Comparison of ENCODE assay signal across 11 cellular contexts in genomic region chr11:2804701-2805387, GRCh38.
A peak's percentile ranks its signal among the peaks of the same experiment; 100 is the strongest.
DNase-seq lines count a peak whose midpoint lies in the region; ATAC-seq and TF ChIP-seq lines count a peak whose summit lies in the region.
"Had no signal": no experiment of that assay in that cellular context is flagged by ENCODE, and none has a peak within 500 bp of the region (broad histone marks: within the 10 kb centered on the region; RNA-seq: fewer than 3 reads in every experiment).

No MANE protein-coding gene starts in this region.

- no peak overlapping the region for H3K9ac ChIP-seq in mesendoderm (ENCODE audit: low read length)

- H3K4me3 ChIP-seq in esophagus squamous epithelium = no peak overlapping the region
- no peak overlapping the region for H3K4me3 ChIP-seq in thyroid gland (replicated peaks in 1 of 3)
- H3K4me3 ChIP-seq in mesendoderm (ENCODE audit: low read length) = no peak overlapping the region

- H2BK5ac ChIP-seq in mesendoderm (ENCODE audit: low read length) = no peak overlapping the region

- no peak overlapping the region for H3K56ac ChIP-seq in mesendoderm (ENCODE audit: low read length)

- H2BK15ac ChIP-seq in mesendoderm (replicated peaks; ENCODE audit: low read depth) = no peak overlapping the region

- no peak overlapping the region for H3K4ac ChIP-seq in mesendoderm (ENCODE audit: low read depth, low read length)

- no peak overlapping the region for H3K18ac ChIP-seq in mesendoderm (ENCODE audit: low read length)

- no peaks in the 10 kb centered on the region for H3K9me3 Mint-ChIP-seq in activated CD4-positive, alpha-beta memory T cell treated with anti-CD3 and anti-CD28 coated beads for 36 hours
- no peaks in the 10 kb centered on the region for H3K9me3 Mint-ChIP-seq in activated CD4-positive, alpha-beta memory T cell treated with anti-CD3 and anti-CD28 coated beads, Interleukin-2, amount 10 ng/mL, durations not matched to agents 7 days and 5 days
- H3K9me3 Mint-ChIP-seq in natural killer cell = no peaks in the 10 kb centered on the region
- H3K9me3 Mint-ChIP-seq: activated T-helper 2 cell treated with anti-CD3 and anti-CD28 coated beads, Interferon-gamma antibody, Interleukin-2, Interleukin-4, amounts not matched to agents 10 μg/mL and 5 μg/mL and 100 μg/mL, durations not matched to agents 14 hours and 24 hours and 36 hours had no signal

- no peak overlapping the region for H2BK120ac ChIP-seq in mesendoderm (ENCODE audit: low read depth, low read length)

- CTCF ChIA-PET in activated CD4-positive, alpha-beta memory T cell treated with anti-CD3 and anti-CD28 coated beads for 36 hours (lab: Charles Lee) = no interaction called here
- CTCF ChIA-PET in activated CD4-positive, alpha-beta memory T cell treated with anti-CD3 and anti-CD28 coated beads, Interleukin-2, amount 10 ng/mL, durations not matched to agents 7 days and 5 days (lab: Charles Lee) = no interaction called here

- H3K9me3 ChIP-seq in esophagus squamous epithelium = no peaks in the 10 kb centered on the region
- H3K9me3 ChIP-seq in thyroid gland = no peaks in the 10 kb centered on the region

- intact Hi-C loops in activated CD4-positive, alpha-beta memory T cell treated with anti-CD3 and anti-CD28 coated beads for 36 hours (cut with micrococcal nuclease) = no loop called here
- intact Hi-C loops in esophagus squamous epithelium (cut with DNase I) (no loop called here), natural killer cell (cut with micrococcal nuclease) (no loop called here), thyroid gland (cut with DNase I) (no loop called here)

- H3K79me1 ChIP-seq in mesendoderm (ENCODE audit: low read length) = no peaks in the 10 kb centered on the region

- no peak overlapping the region for H4K5ac ChIP-seq in mesendoderm (ENCODE audit: low read length)

- H3K23ac ChIP-seq in mesendoderm (ENCODE audit: low read length) = no peak overlapping the region

- H3K36me3 ChIP-seq in esophagus squamous epithelium = no peaks in the 10 kb centered on the region
- no peaks in the 10 kb centered on the region for H3K36me3 ChIP-seq in thyroid gland
- no peaks in the 10 kb centered on the region for H3K36me3 ChIP-seq in mesendoderm (ENCODE audit: control insufficient read depth, insufficient read depth, low read length)

- H3K27me3 Mint-ChIP-seq in activated CD4-positive, alpha-beta memory T cell treated with anti-CD3 and anti-CD28 coated beads for 36 hours = no peaks in the 10 kb centered on the region
- no peaks in the 10 kb centered on the region for H3K27me3 Mint-ChIP-seq in activated CD4-positive, alpha-beta memory T cell treated with anti-CD3 and anti-CD28 coated beads, Interleukin-2, amount 10 ng/mL, durations not matched to agents 7 days and 5 days
- H3K27me3 Mint-ChIP-seq in natural killer cell (ENCODE audit: low read depth in 2 of 2) = peaks cover 15 to 22% of the 10 kb centered on the region in 2 donors

- no peak overlapping the region for H4K8ac ChIP-seq in mesendoderm (ENCODE audit: low read depth, low read length)

- no peak overlapping the region for H3K27ac Mint-ChIP-seq in activated CD4-positive, alpha-beta memory T cell treated with anti-CD3 and anti-CD28 coated beads for 36 hours
- H3K27ac Mint-ChIP-seq in activated CD4-positive, alpha-beta memory T cell treated with anti-CD3 and anti-CD28 coated beads, Interleukin-2, amount 10 ng/mL, durations not matched to agents 7 days and 5 days = no peak overlapping the region
- no peak overlapping the region for H3K27ac Mint-ChIP-seq in natural killer cell
- H3K27ac Mint-ChIP-seq: activated T-helper 2 cell treated with anti-CD3 and anti-CD28 coated beads, Interferon-gamma antibody, Interleukin-2, Interleukin-4, amounts not matched to agents 10 μg/mL and 5 μg/mL and 100 μg/mL, durations not matched to agents 14 hours and 24 hours and 36 hours had no signal

- TF ChIP-seq POLR2A in esophagus squamous epithelium (IDR thresholded peaks at IDR 0.05) = no peak
- TF ChIP-seq POLR2A in thyroid gland (IDR thresholded peaks at IDR 0.05) = no peak

- H2AK5ac ChIP-seq in mesendoderm (ENCODE audit: low read length) = no peak overlapping the region

- no peaks in the 10 kb centered on the region for H3K36me3 Mint-ChIP-seq in activated CD4-positive, alpha-beta memory T cell treated with anti-CD3 and anti-CD28 coated beads for 36 hours
- no peaks in the 10 kb centered on the region for H3K36me3 Mint-ChIP-seq in activated CD4-positive, alpha-beta memory T cell treated with anti-CD3 and anti-CD28 coated beads, Interleukin-2, amount 10 ng/mL, durations not matched to agents 7 days and 5 days (ENCODE audit: low read depth)
- no peaks in the 10 kb centered on the region for H3K36me3 Mint-ChIP-seq in natural killer cell

- H3K4me1 Mint-ChIP-seq in activated CD4-positive, alpha-beta memory T cell treated with anti-CD3 and anti-CD28 coated beads for 36 hours (ENCODE audit: low read depth) = peaks cover 5% of the 10 kb centered on the region
- H3K4me1 Mint-ChIP-seq in activated CD4-positive, alpha-beta memory T cell treated with anti-CD3 and anti-CD28 coated beads, Interleukin-2, amount 10 ng/mL, durations not matched to agents 7 days and 5 days = no peaks in the 10 kb centered on the region
- peaks cover 8 to 15% of the 10 kb centered on the region in 2 donors for H3K4me1 Mint-ChIP-seq in natural killer cell

- no peak overlapping the region for H3K4me2 ChIP-seq in mesendoderm (ENCODE audit: low read length)

- POLR2A ChIA-PET in activated CD4-positive, alpha-beta memory T cell treated with anti-CD3 and anti-CD28 coated beads for 36 hours (lab: Charles Lee) = no interaction called here
- POLR2A ChIA-PET in activated CD4-positive, alpha-beta memory T cell treated with anti-CD3 and anti-CD28 coated beads, Interleukin-2, amount 10 ng/mL, durations not matched to agents 7 days and 5 days (lab: Charles Lee) = no interaction called here

- H3K79me2 ChIP-seq in mesendoderm (ENCODE audit: control insufficient read depth, insufficient read depth, low read length) = no peaks in the 10 kb centered on the region

- DNase-seq in activated CD4-positive, alpha-beta memory T cell treated with anti-CD3 and anti-CD28 coated beads for 36 hours = peak; percentile 4
- DNase-seq in activated CD4-positive, alpha-beta memory T cell treated with anti-CD3 and anti-CD28 coated beads, Interleukin-2, amount 10 ng/mL, durations not matched to agents 7 days and 5 days = no peak
- DNase-seq in esophagus squamous epithelium (lab: John Stamatoyannopoulos, UW) = no peak
- DNase-seq in natural killer cell = peak; percentile 3
- DNase-seq in thyroid gland = peak; percentile 0 to 2
- no peak for DNase-seq in mesendoderm
- no peak for DNase-seq in DMS79 (lab: John Stamatoyannopoulos, UW)
- DNase-seq: cortex of kidney, RPMI8226 had no signal

- TF ChIP-seq CTCF in esophagus squamous epithelium (IDR thresholded peaks at IDR 0.05) (no peak), natural killer cell (IDR thresholded peaks at IDR 0.05) (no peak), thyroid gland (IDR thresholded peaks at IDR 0.05) (no peak)

- H3K27ac ChIP-seq in esophagus squamous epithelium (peak overlapping the region; percentile 39 to 88 (median 80)), thyroid gland (no peak overlapping the region), mesendoderm (ENCODE audit: low read depth, low read length) (no peak overlapping the region)

- 53 to 88% methylated on average over 9 to 10 of the region's 19 CpGs for WGBS in esophagus squamous epithelium, 2 donors
- 85 to 93% methylated on average over 17 to 19 of the region's 19 CpGs for WGBS in thyroid gland, 2 donors
- no CpG with 5 or more reads among the region's 19 CpGs for WGBS in mesendoderm (ENCODE audit: extremely low coverage, insufficient coverage, low lambda C conversion rate)

- H3K4me3 Mint-ChIP-seq in activated CD4-positive, alpha-beta memory T cell treated with anti-CD3 and anti-CD28 coated beads for 36 hours = no peak overlapping the region
- no peak overlapping the region for H3K4me3 Mint-ChIP-seq in activated CD4-positive, alpha-beta memory T cell treated with anti-CD3 and anti-CD28 coated beads, Interleukin-2, amount 10 ng/mL, durations not matched to agents 7 days and 5 days
- no peak overlapping the region for H3K4me3 Mint-ChIP-seq in natural killer cell

- peaks cover 0 to 8% (median 0%) of the 10 kb centered on the region in 4 donors for H3K27me3 ChIP-seq in esophagus squamous epithelium
- no peaks in the 10 kb centered on the region for H3K27me3 ChIP-seq in thyroid gland
- H3K27me3 ChIP-seq in mesendoderm (ENCODE audit: insufficient read depth, low read length, poor library complexity) = no peaks in the 10 kb centered on the region

- ATAC-seq in natural killer cell (no peak), HG03457 (IDR thresholded peaks at IDR 0.05; ENCODE audit: unreplicated experiment) (no peak)

- H3K4me1 ChIP-seq in esophagus squamous epithelium (peaks cover 6 to 65% (median 37%) of the 10 kb centered on the region in 3 donors), thyroid gland (peaks cover 7 to 23% of the 10 kb centered on the region in 2 donors), mesendoderm (ENCODE audit: control insufficient read depth, low read depth, low read length) (no peaks in the 10 kb centered on the region)

Comparison
In these comparisons a context has a peak if more than half of its experiments do, and no peak if none do; other contexts are left out.
1. DNase-seq: peak in activated CD4-positive, alpha-beta memory T cell treated with anti-CD3 and anti-CD28 coated beads for 36 hours (single experiment), natural killer cell (single experiment) and thyroid gland (2 of 2); none in activated CD4-positive, alpha-beta memory T cell treated with anti-CD3 and anti-CD28 coated beads, Interleukin-2, amount 10 ng/mL, durations not matched to agents 7 days and 5 days (single experiment), esophagus squamous epithelium (single experiment), mesendoderm (single experiment) and DMS79 (single experiment).
2. H3K27ac ChIP-seq: peak in esophagus squamous epithelium (4 of 4); none in thyroid gland (0 of 3) and mesendoderm (single experiment).